Comparison of ENCODE assay signal across 20 cellular contexts in the genomic region with DNA sequence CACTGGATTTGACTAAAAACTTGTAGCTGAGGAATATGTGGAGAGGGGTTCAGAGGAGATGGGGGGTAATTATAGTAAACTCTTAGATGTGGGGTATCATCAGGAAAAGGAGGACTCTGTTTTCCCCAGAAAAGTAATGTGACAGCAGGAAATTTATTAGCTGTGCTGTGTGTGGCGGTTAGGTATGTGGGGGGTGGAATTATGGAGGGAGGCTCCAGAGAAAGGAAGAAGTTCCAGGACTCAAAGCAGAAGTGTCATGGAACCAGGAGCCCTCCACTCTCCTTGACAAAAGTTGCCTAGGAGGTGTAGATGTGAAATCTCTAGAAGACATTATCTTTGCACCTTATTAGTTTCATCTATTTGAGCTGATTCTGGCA. TPM values are rescaled to one million over a fixed set of nuclear protein-coding genes. Genes with fewer than 3 reads are reported as not detected.
DNase-seq lines count a peak whose midpoint lies in the region; ATAC-seq and TF ChIP-seq lines count a peak whose summit lies in the region.
"Had no signal": no experiment of that assay in that cellular context is flagged by ENCODE, and none has a peak within 500 bp of the region (broad histone marks: within the 10 kb centered on the region; RNA-seq: fewer than 3 reads in every experiment).

No MANE protein-coding gene starts in this region.

- H3K4me3 ChIP-seq in SK-N-MC (peak overlapping the region; percentile 82), choroid plexus epithelial cell (ENCODE audit: low read depth, low read length) (peak overlapping the region; percentile 53), upper lobe of left lung (peak overlapping the region in 2 of 4 donors; percentile 13 to 27), colonic mucosa (no peak overlapping the region)
- H3K4me3 ChIP-seq: HAP-1, left lung had no signal

- H3K4me1 ChIP-seq in upper lobe of left lung = peaks cover 5 to 31% (median 12%) of the 10 kb centered on the region in 4 donors
- H3K4me1 ChIP-seq in colonic mucosa = no peaks in the 10 kb centered on the region

- intact Hi-C loops in colonic mucosa (cut with DNase I) = loop anchor here (10.0 kb wide), 1 partner anchor 204 kb away; no protein-coding TSS in a partner anchor

- peaks cover 2% of the 10 kb centered on the region for H3K9me3 Mint-ChIP-seq in T-helper 2 cell treated with Interferon-gamma antibody and Interleukin-4, amounts not matched to agents 5 μg/mL and 100 μg/mL, for 36 hours
- H3K9me3 Mint-ChIP-seq: activated T-cell treated with anti-CD3 and anti-CD28 coated beads, Interleukin-2, amount 50 U/mL, for 24 hours; effector memory CD8-positive, alpha-beta T cell; natural killer cell treated with Interleukin-12 subunit alpha and Interleukin-12 subunit beta and Interleukin-15 and Interleukin-18, amount 100 ng/mL, for 72 hours had no signal

- no peak for TF ChIP-seq POLR2A in upper lobe of left lung (IDR thresholded peaks at IDR 0.05)

- H3K4me1 Mint-ChIP-seq in T-helper 2 cell treated with Interferon-gamma antibody and Interleukin-4, amounts not matched to agents 5 μg/mL and 100 μg/mL, for 36 hours (ENCODE audit: low read depth) = no peaks in the 10 kb centered on the region

- H3K36me3 ChIP-seq in SK-N-MC (ENCODE audit: insufficient read depth, low read length) (no peaks in the 10 kb centered on the region), upper lobe of left lung (no peaks in the 10 kb centered on the region), colonic mucosa (no peaks in the 10 kb centered on the region)
- H3K36me3 ChIP-seq: HAP-1, left lung had no signal

- H3K27me3 ChIP-seq in upper lobe of left lung (peaks cover 0 to 84% (median 36%) of the 10 kb centered on the region in 4 donors), colonic mucosa (peaks cover 95% of the 10 kb centered on the region)

- TF ChIP-seq CTCF in choroid plexus epithelial cell (conservative IDR thresholded peaks at IDR 0.05; ENCODE audit: low read depth, low read length) (no peak), upper lobe of left lung (IDR thresholded peaks at IDR 0.05) (no peak), colonic mucosa (IDR thresholded peaks at IDR 0.05) (no peak)

- WGBS in upper lobe of left lung, 2 donors = 63 to 67% methylated on average over 1 of the region's 1 CpG

- DNase-seq in SK-N-MC (ENCODE audit: low read depth, low spot score) = no peak
- DNase-seq in choroid plexus epithelial cell (ENCODE audit: low read depth) = peak; percentile 36
- peak; percentile 83 for DNase-seq in left kidney (ENCODE audit: low read depth, low spot score)
- DNase-seq in upper lobe of left lung = no peak
- no peak for DNase-seq in T-helper 2 cell treated with Interferon-gamma antibody and Interleukin-4, amounts not matched to agents 5 μg/mL and 100 μg/mL, for 36 hours (ENCODE audit: low spot score)
- DNase-seq in colonic mucosa = no peak
- no peak for DNase-seq in cerebellar nuclear complex (lab: John Stamatoyannopoulos, UW)
- DNase-seq: activated CD4-positive, CD25-positive, alpha-beta regulatory T cell treated with anti-CD3 and anti-CD28 coated beads, Interleukin-2, amount 50 U/mL, for 72 hours; activated CD8-positive, alpha-beta memory T cell treated with anti-CD3 and anti-CD28 coated beads for 24 hours; activated T-cell treated with anti-CD3 and anti-CD28 coated beads, Interleukin-2, amount 50 U/mL, for 24 hours; CD4-positive, alpha-beta T cell; effector memory CD8-positive, alpha-beta T cell; GDM1; KG1; left lung; T1000 had no signal

- H3K36me3 Mint-ChIP-seq in T-helper 2 cell treated with Interferon-gamma antibody and Interleukin-4, amounts not matched to agents 5 μg/mL and 100 μg/mL, for 36 hours (ENCODE audit: low read depth) = no peaks in the 10 kb centered on the region
- H3K36me3 Mint-ChIP-seq: natural killer cell treated with Interleukin-12 subunit alpha and Interleukin-12 subunit beta and Interleukin-15 and Interleukin-18, amount 100 ng/mL, for 72 hours had no signal

- peak overlapping the region; percentile 56 for H3K9ac ChIP-seq in SK-N-MC (ENCODE audit: insufficient read length)
- no peak overlapping the region for H3K9ac ChIP-seq in colonic mucosa (ENCODE audit: low read depth in 2 of 2, low read length in 2 of 2)

- H3K27ac ChIP-seq in SK-N-MC (peak overlapping the region; percentile 98), upper lobe of left lung (peak overlapping the region; percentile 30 to 79 (median 68)), colonic mucosa (no peak overlapping the region)
- H3K27ac ChIP-seq: RWPE1 had no signal

- H3K27ac Mint-ChIP-seq in T-helper 2 cell treated with Interferon-gamma antibody and Interleukin-4, amounts not matched to agents 5 μg/mL and 100 μg/mL, for 36 hours = no peak overlapping the region
- H3K27ac Mint-ChIP-seq: CD4-positive, alpha-beta T cell; effector memory CD8-positive, alpha-beta T cell; natural killer cell treated with Interleukin-12 subunit alpha and Interleukin-12 subunit beta and Interleukin-15 and Interleukin-18, amount 100 ng/mL, for 72 hours had no signal

- H3K9me3 ChIP-seq in SK-N-MC (ENCODE audit: low read depth, low read length) (no peaks in the 10 kb centered on the region), upper lobe of left lung (no peaks in the 10 kb centered on the region), colonic mucosa (no peaks in the 10 kb centered on the region)
- H3K9me3 ChIP-seq: HAP-1, left lung had no signal

- ATAC-seq in upper lobe of left lung (ENCODE audit: low FRiP score in 2 of 2) = no peak
- ATAC-seq in HG03095 (IDR thresholded peaks at IDR 0.05; ENCODE audit: unreplicated experiment) = no peak
- ATAC-seq: effector memory CD8-positive, alpha-beta T cell; natural killer cell treated with Interleukin-12 subunit alpha and Interleukin-12 subunit beta and Interleukin-15 and Interleukin-18, amount 100 ng/mL, for 72 hours had no signal

- no peak for TF ChIP-seq EP300 in upper lobe of left lung (IDR thresholded peaks at IDR 0.05)

- no peak overlapping the region for H3K4me3 Mint-ChIP-seq in T-helper 2 cell treated with Interferon-gamma antibody and Interleukin-4, amounts not matched to agents 5 μg/mL and 100 μg/mL, for 36 hours
- H3K4me3 Mint-ChIP-seq: activated T-cell treated with anti-CD3 and anti-CD28 coated beads, Interleukin-2, amount 50 U/mL, for 24 hours; CD4-positive, alpha-beta T cell; effector memory CD8-positive, alpha-beta T cell; natural killer cell treated with Interleukin-12 subunit alpha and Interleukin-12 subunit beta and Interleukin-15 and Interleukin-18, amount 100 ng/mL, for 72 hours had no signal

- H3K27me3 Mint-ChIP-seq in T-helper 2 cell treated with Interferon-gamma antibody and Interleukin-4, amounts not matched to agents 5 μg/mL and 100 μg/mL, for 36 hours (ENCODE audit: low read depth) = peaks cover 37% of the 10 kb centered on the region

RNA-seq across cellular contexts. Expression of a gene that starts 18.0 kb away (rescaled TPM):
- total RNA-seq in upper lobe of left lung (10 to 100 TPM in 5 of 6 donors, 1 to 10 TPM in 1; 8.9 to 70.3 (median 29.4) TPM), colonic mucosa (1 to 10 TPM; 2.7 to 2.9 TPM)
- total RNA-seq: CD4-positive, alpha-beta T cell; natural killer cell treated with Interleukin-12 subunit alpha and Interleukin-12 subunit beta and Interleukin-15 and Interleukin-18, amount 100 ng/mL, for 72 hours had no signal

RNA-seq across cellular contexts. Expression of a gene that starts 20.0 kb away (rescaled TPM):
- 10 to 100 TPM in 4 of 6 donors, 1 to 10 TPM in 2; 4.4 to 19.9 (median 11.4) TPM for total RNA-seq in upper lobe of left lung
- total RNA-seq in colonic mucosa = 1 to 10 TPM in 1 of 2 donors, under 1 TPM in 1; 0.69 to 2.4 TPM
- total RNA-seq: CD4-positive, alpha-beta T cell; natural killer cell treated with Interleukin-12 subunit alpha and Interleukin-12 subunit beta and Interleukin-15 and Interleukin-18, amount 100 ng/mL, for 72 hours had no signal

Comparison
In these comparisons a context has a peak if more than half of its experiments do, and no peak if none do; other contexts are left out.
1. DNase-seq: peak in choroid plexus epithelial cell (single experiment) and left kidney (single experiment); none in SK-N-MC (single experiment), upper lobe of left lung (0 of 2), T-helper 2 cell treated with Interferon-gamma antibody and Interleukin-4, amounts not matched to agents 5 μg/mL and 100 μg/mL, for 36 hours (single experiment), colonic mucosa (single experiment) and cerebellar nuclear complex (0 of 2).